Comparison of ENCODE assay signal across 8 cellular contexts in the genomic region with DNA sequence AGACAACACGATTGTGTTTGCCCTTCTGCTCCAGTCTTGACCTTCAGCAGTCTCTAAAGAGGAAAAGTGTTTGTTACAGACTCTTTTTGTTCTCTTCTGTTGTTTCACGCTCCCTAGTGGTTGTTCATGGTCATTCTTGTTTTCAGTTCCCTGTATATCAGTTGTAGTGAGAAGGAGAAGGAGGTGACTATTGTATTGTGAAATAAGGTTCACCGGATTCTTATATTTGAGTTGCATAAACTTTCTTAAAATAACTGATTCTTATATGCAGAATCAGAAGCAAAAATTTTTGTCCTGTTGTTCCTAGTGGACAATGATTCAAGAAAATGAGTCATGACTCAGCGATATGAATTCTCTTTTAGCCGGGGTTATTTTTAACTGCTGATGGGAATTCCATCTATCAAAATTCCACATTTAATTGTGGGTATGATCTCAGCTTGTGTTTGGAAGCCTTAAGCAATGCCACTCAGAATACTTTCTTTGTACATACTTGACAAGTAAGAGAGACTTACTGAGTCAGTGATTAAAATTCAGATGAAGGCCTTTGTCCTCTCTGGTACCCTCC.
DNase-seq lines count a peak whose midpoint lies in the region; TF ChIP-seq lines count a peak whose summit lies in the region.

No MANE protein-coding gene starts in this region.

- no peak overlapping the region for H2AFZ ChIP-seq in OCI-LY1 (ENCODE audit: low read length)

- no peaks in the 10 kb centered on the region for H3F3A ChIP-seq in OCI-LY1 (ENCODE audit: insufficient read depth, low read length)

- no peak overlapping the region for H3K9ac ChIP-seq in OCI-LY1 (ENCODE audit: low read length)

- peak; percentile 51 for TF ChIP-seq CTCF in OCI-LY1 (IDR thresholded peaks at IDR 0.05; ENCODE audit: low read length)

- no peaks in the 10 kb centered on the region for H3K36me3 ChIP-seq in HAP-1 (replicated peaks)
- H3K36me3 ChIP-seq in OCI-LY1 (ENCODE audit: insufficient read depth, low read length): no peaks in the 10 kb centered on the region

- H3K4me2 ChIP-seq in OCI-LY1 (ENCODE audit: low read length): no peak overlapping the region

- in situ Hi-C loops in HAP-1 (cut with MboI; ENCODE audit: low sequenced_read_pairs): no loop called here

- no peaks in the 10 kb centered on the region for H3K9me2 ChIP-seq in OCI-LY1 (ENCODE audit: low read depth, low read length)

- H3K27me3 ChIP-seq in HAP-1 (ENCODE audit: low read depth) (no peaks in the 10 kb centered on the region), OCI-LY1 (ENCODE audit: insufficient read depth, low read length) (no peaks in the 10 kb centered on the region)

- H3K27ac ChIP-seq in OCI-LY1 (ENCODE audit: low read depth, low read length, poor library complexity, severe bottlenecking) (no peak overlapping the region), epithelial cell of prostate (peak overlapping the region; percentile 87)

- H3K4me3 ChIP-seq in HAP-1: no peak overlapping the region
- H3K4me3 ChIP-seq in OCI-LY1 (ENCODE audit: low read depth, low read length, poor library complexity, severe bottlenecking): no peak overlapping the region

- H3K4me1 ChIP-seq in HAP-1 (peaks cover 51% of the 10 kb centered on the region), OCI-LY1 (ENCODE audit: insufficient read depth, low read length, severe bottlenecking) (no peaks in the 10 kb centered on the region)

- H3K9me3 ChIP-seq in HAP-1: no peaks in the 10 kb centered on the region
- no peaks in the 10 kb centered on the region for H3K9me3 ChIP-seq in OCI-LY1 (ENCODE audit: low read length)

- no peaks in the 10 kb centered on the region for H3K79me2 ChIP-seq in OCI-LY1 (ENCODE audit: insufficient read depth, low read length)

- H4K20me1 ChIP-seq in OCI-LY1 (ENCODE audit: insufficient read depth, low read length): no peaks in the 10 kb centered on the region

- peak; percentile 55 for DNase-seq in Ammon's horn (ENCODE audit: low spot score)
- DNase-seq in HAP-1 (ENCODE audit: low spot score in 2 of 2): peak; percentile 37 to 92
- peak; percentile 16 for DNase-seq in epithelial cell of prostate (ENCODE audit: low read depth, low spot score)
- DNase-seq in myocyte (ENCODE audit: low read depth): peak; percentile 93
- DNase-seq in stimulated activated naive CD4-positive, alpha-beta T cell treated with Interleukin-2 at 50 U/mL for 16 hours (lab: John Stamatoyannopoulos, UW): no peak
- no peak for DNase-seq in HuH-7.5 (ENCODE audit: low spot score)
- no peak for DNase-seq in HK-2 (ENCODE audit: unreplicated experiment)

Comparison
In these comparisons a context has a peak if more than half of its experiments do, and no peak if none do; other contexts are left out.
1. DNase-seq: peak in Ammon's horn (single experiment), HAP-1 (2 of 2), epithelial cell of prostate (single experiment) and myocyte (single experiment); none in stimulated activated naive CD4-positive, alpha-beta T cell treated with Interleukin-2 at 50 U/mL for 16 hours (single experiment), HuH-7.5 (single experiment) and HK-2 (single experiment).